17 cellular contexts compared by ENCODE assay signal in genomic region chr1:94973271-94973922, GRCh38. TPM values are rescaled to one million over a fixed set of nuclear protein-coding genes. Genes with fewer than 3 reads are reported as not detected.
A peak's percentile ranks its signal among the peaks of the same experiment; 100 is the strongest.
DNase-seq lines count a peak whose midpoint lies in the region; ATAC-seq and TF ChIP-seq lines count a peak whose summit lies in the region.
"Had no signal": no experiment of that assay in that cellular context is flagged by ENCODE, and none has a peak within 500 bp of the region (broad histone marks: within the 10 kb centered on the region; RNA-seq: fewer than 3 reads in every experiment).

No MANE protein-coding gene starts in this region.

- no peak for ATAC-seq in GM19023 (IDR thresholded peaks at IDR 0.05; ENCODE audit: unreplicated experiment)
- no peak for ATAC-seq in HG03432 (IDR thresholded peaks at IDR 0.05; ENCODE audit: unreplicated experiment)
- no peak for ATAC-seq in GM18867 (IDR thresholded peaks at IDR 0.05; ENCODE audit: unreplicated experiment)
- ATAC-seq: activated CD8-positive, alpha-beta T cell treated with anti-CD3 and anti-CD28 coated beads, Interleukin-2, amount 10 ng/mL, durations not matched to agents 7 days and 5 days; activated T-helper 17 cell treated with anti-CD3 and anti-CD28 coated beads, Interleukin-2, amount 50 U/mL, for 72 hours; naive thymus-derived CD4-positive, alpha-beta T cell had no signal

- WGBS in adrenal gland, 4 donors, result 81 to 91% (median 86%) methylated on average over 8 of the region's 8 CpGs

- H3K4me3 ChIP-seq in skeletal muscle tissue (ENCODE audit: low read length in 3 of 3) (no peak overlapping the region), adrenal gland (no peak overlapping the region)

- H3K9me3 Mint-ChIP-seq in brain, result peaks cover 0 to 7% (median 0%) of the 10 kb centered on the region in 5 experiments
- H3K9me3 Mint-ChIP-seq: activated T-helper 17 cell treated with anti-CD3 and anti-CD28 coated beads, Interleukin-2, amount 50 U/mL, for 72 hours; naive thymus-derived CD4-positive, alpha-beta T cell had no signal

- H3K27ac ChIP-seq in skeletal muscle tissue (ENCODE audit: low read depth, low read length) (peak overlapping the region; percentile 69), adrenal gland (peak overlapping the region in 1 of 5 donors; percentile 71)

- no peaks in the 10 kb centered on the region for H3K36me3 ChIP-seq in skeletal muscle tissue (ENCODE audit: control insufficient read depth in 3 of 3, insufficient read depth in 3 of 3, low read length in 3 of 3)
- H3K36me3 ChIP-seq in adrenal gland (replicated peaks in 1 of 2), result no peaks in the 10 kb centered on the region

- H3K27me3 ChIP-seq in skeletal muscle tissue (ENCODE audit: control insufficient read depth in 3 of 3, insufficient read depth in 3 of 3, low read length in 3 of 3), result no peaks in the 10 kb centered on the region
- H3K27me3 ChIP-seq in adrenal gland, result no peaks in the 10 kb centered on the region

- no peaks in the 10 kb centered on the region for H3K27me3 Mint-ChIP-seq in brain
- H3K27me3 Mint-ChIP-seq: activated T-helper 17 cell treated with anti-CD3 and anti-CD28 coated beads, Interleukin-2, amount 50 U/mL, for 72 hours; CD4-positive, alpha-beta memory T cell; naive thymus-derived CD4-positive, alpha-beta T cell had no signal

- peaks cover 42% of the 10 kb centered on the region for H3K4me1 Mint-ChIP-seq in brain
- H3K4me1 Mint-ChIP-seq: activated T-helper 17 cell treated with anti-CD3 and anti-CD28 coated beads, Interleukin-2, amount 50 U/mL, for 72 hours; CD4-positive, alpha-beta memory T cell; naive thymus-derived CD4-positive, alpha-beta T cell had no signal

- peaks cover 7% of the 10 kb centered on the region for H3K36me3 Mint-ChIP-seq in brain

- H3K27ac Mint-ChIP-seq in brain, result peak overlapping the region in 4 of 5 experiments; percentile 33 to 87 (median 76)
- H3K27ac Mint-ChIP-seq: activated CD8-positive, alpha-beta T cell treated with anti-CD3 and anti-CD28 coated beads, Interleukin-2, amount 10 ng/mL, durations not matched to agents 7 days and 5 days; activated T-helper 17 cell treated with anti-CD3 and anti-CD28 coated beads, Interleukin-2, amount 50 U/mL, for 72 hours; CD4-positive, alpha-beta memory T cell had no signal

- no peak overlapping the region for H3K9ac ChIP-seq in skeletal muscle tissue (ENCODE audit: low read depth in 1 of 3, low read length in 3 of 3)

- intact Hi-C loops in adrenal gland (cut with DNase I), result no loop called here

- no peak for TF ChIP-seq POLR2A in adrenal gland (IDR thresholded peaks at IDR 0.05)

- H3K9me3 ChIP-seq in skeletal muscle tissue (ENCODE audit: control insufficient read depth in 3 of 3, low read length in 3 of 3), result no peaks in the 10 kb centered on the region
- H3K9me3 ChIP-seq in adrenal gland (replicated peaks in 1 of 3), result no peaks in the 10 kb centered on the region

- peak; percentile 28 for DNase-seq in AG20443 (ENCODE audit: low spot score)
- peak; percentile 20 for DNase-seq in iris pigment epithelial cell (ENCODE audit: low read depth)
- DNase-seq in adrenal gland, result no peak
- DNase-seq: activated CD8-positive, alpha-beta T cell treated with anti-CD3 and anti-CD28 coated beads, Interleukin-2, amount 10 ng/mL, durations not matched to agents 7 days and 5 days; CD4-positive, alpha-beta memory T cell; hippocampal formation; naive thymus-derived CD4-positive, alpha-beta T cell; NCI-H187 treated with DMSO at 0.1 percent for 48 hours; stimulated activated CD4-positive, alpha-beta T cell treated with anti-CD3 and anti-CD28 coated beads, Interleukin-4, amount 100 ng/mL, for 1 hour; stimulated activated CD8-positive, alpha-beta memory T cell treated with anti-CD3 and anti-CD28 coated beads, Interleukin-4, amount 100 ng/mL, for 48 hours had no signal

- H3K4me1 ChIP-seq in skeletal muscle tissue (ENCODE audit: control insufficient read depth in 3 of 3, insufficient read depth in 3 of 3, low read length in 3 of 3), result peaks cover 0 to 7% (median 6%) of the 10 kb centered on the region in 3 donors
- H3K4me1 ChIP-seq in adrenal gland (replicated peaks in 1 of 2), result peaks cover 7 to 32% of the 10 kb centered on the region in 2 donors

- TF ChIP-seq CTCF in brain (conservative IDR thresholded peaks at IDR 0.05) (no peak), adrenal gland (IDR thresholded peaks at IDR 0.05) (no peak)

- no peak overlapping the region for H3K4me3 Mint-ChIP-seq in brain
- H3K4me3 Mint-ChIP-seq: activated CD8-positive, alpha-beta T cell treated with anti-CD3 and anti-CD28 coated beads, Interleukin-2, amount 10 ng/mL, durations not matched to agents 7 days and 5 days; activated T-helper 17 cell treated with anti-CD3 and anti-CD28 coated beads, Interleukin-2, amount 50 U/mL, for 72 hours; CD4-positive, alpha-beta memory T cell; naive thymus-derived CD4-positive, alpha-beta T cell had no signal

RNA-seq across cellular contexts. Expression of gene CNN3, which starts 46.5 kb away (rescaled TPM):
- 184 TPM for polyA plus RNA-seq in brain (ENCODE audit: insufficient read depth, low read depth, low replicate concordance)
- 198 TPM for total RNA-seq in skeletal muscle tissue
- total RNA-seq in adrenal gland, result 100 to 1,000 TPM; 320 to 766 (median 424) TPM
- polyA plus RNA-seq in adrenal gland, result 100 to 1,000 TPM in 2 of 3 donors, 10 to 100 TPM in 1; 97.3 to 418 (median 131) TPM
- total RNA-seq: OCI-LY7 had no signal

Comparison
In these comparisons a context has a peak if more than half of its experiments do, and no peak if none do; other contexts are left out.
1. DNase-seq: peak in AG20443 (single experiment) and iris pigment epithelial cell (single experiment); none in adrenal gland (0 of 7).